32 cellular contexts compared by ENCODE assay signal in genomic region chr4:47654972-47655693, GRCh38.
"Had no signal": no experiment of that assay in that cellular context is flagged by ENCODE, and none has a peak within 500 bp of the region (broad histone marks: within the 10 kb centered on the region; RNA-seq: fewer than 3 reads in every experiment).

No MANE protein-coding gene starts in this region.

- H3K9me3 Mint-ChIP-seq: activated CD4-positive, alpha-beta memory T cell treated with anti-CD3 and anti-CD28 coated beads, Interleukin-2, amount 10 ng/mL, durations not matched to agents 7 days and 5 days; activated CD4-positive, alpha-beta T cell treated with anti-CD3 and anti-CD28 coated beads, Interleukin-2, amount 10 ng/mL, durations not matched to agents 24 days and 14 days; activated naive CD4-positive, alpha-beta T cell treated with anti-CD3 and anti-CD28 coated beads for 36 hours; activated naive CD8-positive, alpha-beta T cell treated with anti-CD3 and anti-CD28 coated beads, Interleukin-2, amount 10 ng/mL, durations not matched to agents 7 days and 5 days; memory B cell; T-helper 1 cell treated with Interleukin-12 subunit alpha and Interleukin-12 subunit beta and Interleukin-4 antibody, amounts not matched to agents 30 μg/mL and 1 μg/mL, for 36 hours; type B pancreatic cell had no signal

- H3K27me3 Mint-ChIP-seq: memory B cell had no signal

- DNase-seq: activated CD4-positive, alpha-beta memory T cell treated with anti-CD3 and anti-CD28 coated beads, Interleukin-2, amount 10 ng/mL, durations not matched to agents 7 days and 5 days; activated CD4-positive, alpha-beta T cell treated with anti-CD3 and anti-CD28 coated beads, Interleukin-2, amount 10 ng/mL, durations not matched to agents 24 days and 14 days; activated CD8-positive, alpha-beta memory T cell treated with anti-CD3 and anti-CD28 coated beads, Interleukin-2, amount 10 ng/mL, durations not matched to agents 7 days and 5 days; activated effector memory CD4-positive, alpha-beta T cell treated with anti-CD3 and anti-CD28 coated beads, Interleukin-2, amount 50 U/mL, for 16 hours; activated naive CD4-positive, alpha-beta T cell treated with anti-CD3 and anti-CD28 coated beads for 36 hours; activated naive CD8-positive, alpha-beta T cell treated with anti-CD3 and anti-CD28 coated beads, Interleukin-2, amount 10 ng/mL, durations not matched to agents 7 days and 5 days; amniotic stem cell; brain microvascular endothelial cell; dorsolateral prefrontal cortex; effector memory CD4-positive, alpha-beta T cell; gastrocnemius medialis; glutamatergic neuron; islet precursor cell; midbrain; naive thymus-derived CD8-positive, alpha-beta T cell; nucleus accumbens; psoas muscle; sigmoid colon; small intestine; stimulated activated CD4-positive, alpha-beta T cell treated with anti-CD3 and anti-CD28 coated beads, Interleukin-4, amount 100 ng/mL, for 24 hours; stimulated activated naive CD4-positive, alpha-beta T cell; T-helper 9 cell; uterus; WERI-Rb-1 had no signal

- H3K4me1 ChIP-seq: gastrocnemius medialis, parathyroid adenoma, psoas muscle, sigmoid colon, uterus had no signal

- ATAC-seq: activated CD4-positive, CD25-positive, alpha-beta regulatory T cell treated with anti-CD3 and anti-CD28 coated beads, Interleukin-2, amount 50 U/mL, for 24 hours; activated CD8-positive, alpha-beta memory T cell treated with anti-CD3 and anti-CD28 coated beads, Interleukin-2, amount 10 ng/mL, durations not matched to agents 7 days and 5 days; gastrocnemius medialis; naive thymus-derived CD8-positive, alpha-beta T cell; psoas muscle had no signal

- H3K4me3 ChIP-seq: coronary artery, dorsolateral prefrontal cortex, gastrocnemius medialis, psoas muscle, sigmoid colon, thoracic aorta, uterus had no signal

- H3K27me3 ChIP-seq: brain microvascular endothelial cell, dorsolateral prefrontal cortex, gastrocnemius medialis, sigmoid colon, uterus had no signal

- H3K36me3 Mint-ChIP-seq: activated CD8-positive, alpha-beta memory T cell treated with anti-CD3 and anti-CD28 coated beads, Interleukin-2, amount 10 ng/mL, durations not matched to agents 7 days and 5 days; activated naive CD8-positive, alpha-beta T cell treated with anti-CD3 and anti-CD28 coated beads, Interleukin-2, amount 10 ng/mL, durations not matched to agents 7 days and 5 days; memory B cell; type B pancreatic cell had no signal

- H3K27ac Mint-ChIP-seq: activated CD4-positive, alpha-beta memory T cell treated with anti-CD3 and anti-CD28 coated beads, Interleukin-2, amount 10 ng/mL, durations not matched to agents 7 days and 5 days; activated CD4-positive, alpha-beta T cell treated with anti-CD3 and anti-CD28 coated beads, Interleukin-2, amount 10 ng/mL, durations not matched to agents 24 days and 14 days; activated CD8-positive, alpha-beta memory T cell treated with anti-CD3 and anti-CD28 coated beads, Interleukin-2, amount 10 ng/mL, durations not matched to agents 7 days and 5 days; activated naive CD4-positive, alpha-beta T cell treated with anti-CD3 and anti-CD28 coated beads for 36 hours; activated naive CD8-positive, alpha-beta T cell treated with anti-CD3 and anti-CD28 coated beads, Interleukin-2, amount 10 ng/mL, durations not matched to agents 7 days and 5 days; memory B cell; naive thymus-derived CD8-positive, alpha-beta T cell; T-helper 1 cell treated with Interleukin-12 subunit alpha and Interleukin-12 subunit beta and Interleukin-4 antibody, amounts not matched to agents 30 μg/mL and 1 μg/mL, for 36 hours; type B pancreatic cell had no signal

- H3K27ac ChIP-seq: brain microvascular endothelial cell, coronary artery, dorsolateral prefrontal cortex, gastrocnemius medialis, parathyroid adenoma, psoas muscle, sigmoid colon, thoracic aorta, uterus, WERI-Rb-1 had no signal

- H3K4me1 Mint-ChIP-seq: activated CD4-positive, alpha-beta memory T cell treated with anti-CD3 and anti-CD28 coated beads, Interleukin-2, amount 10 ng/mL, durations not matched to agents 7 days and 5 days; activated CD4-positive, alpha-beta T cell treated with anti-CD3 and anti-CD28 coated beads, Interleukin-2, amount 10 ng/mL, durations not matched to agents 24 days and 14 days; activated CD8-positive, alpha-beta memory T cell treated with anti-CD3 and anti-CD28 coated beads, Interleukin-2, amount 10 ng/mL, durations not matched to agents 7 days and 5 days; memory B cell; naive thymus-derived CD8-positive, alpha-beta T cell; neural crest cell had no signal

- H3K9me3 ChIP-seq: gastrocnemius medialis, psoas muscle, sigmoid colon, thoracic aorta, uterus had no signal

- H3K36me3 ChIP-seq: brain microvascular endothelial cell, gastrocnemius medialis, sigmoid colon, thoracic aorta, uterus, WERI-Rb-1 had no signal

- H3K4me3 Mint-ChIP-seq: activated CD4-positive, alpha-beta memory T cell treated with anti-CD3 and anti-CD28 coated beads, Interleukin-2, amount 10 ng/mL, durations not matched to agents 7 days and 5 days; activated CD4-positive, alpha-beta T cell treated with anti-CD3 and anti-CD28 coated beads, Interleukin-2, amount 10 ng/mL, durations not matched to agents 24 days and 14 days; activated CD8-positive, alpha-beta memory T cell treated with anti-CD3 and anti-CD28 coated beads, Interleukin-2, amount 10 ng/mL, durations not matched to agents 7 days and 5 days; activated naive CD4-positive, alpha-beta T cell treated with anti-CD3 and anti-CD28 coated beads for 36 hours; activated naive CD8-positive, alpha-beta T cell treated with anti-CD3 and anti-CD28 coated beads, Interleukin-2, amount 10 ng/mL, durations not matched to agents 7 days and 5 days; memory B cell; naive thymus-derived CD8-positive, alpha-beta T cell; neural crest cell; T-helper 1 cell treated with Interleukin-12 subunit alpha and Interleukin-12 subunit beta and Interleukin-4 antibody, amounts not matched to agents 30 μg/mL and 1 μg/mL, for 36 hours; type B pancreatic cell had no signal
